16 cellular contexts compared by ENCODE assay signal in genomic region chr16:26665166-26665939, GRCh38.
DNase-seq lines count a peak whose midpoint lies in the region; ATAC-seq and TF ChIP-seq lines count a peak whose summit lies in the region.
"Had no signal": no experiment of that assay in that cellular context is flagged by ENCODE, and none has a peak within 500 bp of the region (broad histone marks: within the 10 kb centered on the region; RNA-seq: fewer than 3 reads in every experiment).

No MANE protein-coding gene starts in this region.

- peaks cover 5% of the 10 kb centered on the region for H3K9me3 Mint-ChIP-seq in osteocyte (ENCODE audit: unreplicated experiment)
- H3K9me3 Mint-ChIP-seq: CD8-positive, alpha-beta T cell; H9 had no signal

- H3K27me3 Mint-ChIP-seq in osteocyte (ENCODE audit: unreplicated experiment), result no peaks in the 10 kb centered on the region

- TF ChIP-seq CTCF in osteocyte (IDR thresholded peaks at IDR 0.05), result no peak
- TF ChIP-seq CTCF in heart right ventricle (IDR thresholded peaks at IDR 0.05), result no peak

- whole genome bisulfite sequencing in heart right ventricle, 2 donors, result 68 to 72% methylated on average over 13 of the region's 13 CpGs

- no peaks in the 10 kb centered on the region for H3K4me1 Mint-ChIP-seq in osteocyte (ENCODE audit: unreplicated experiment)

- intact Hi-C loops in heart right ventricle (cut with DNase I), result no loop called here

- H3K36me3 ChIP-seq in heart right ventricle, result no peaks in the 10 kb centered on the region
- H3K36me3 ChIP-seq: left lung, right atrium auricular region had no signal

- no peaks in the 10 kb centered on the region for H3K9me3 ChIP-seq in heart right ventricle
- H3K9me3 ChIP-seq: left lung, right atrium auricular region, testis had no signal

- no peak overlapping the region for H3K27ac ChIP-seq in heart right ventricle
- H3K27ac ChIP-seq: hepatocyte, left lung, right atrium auricular region, testis had no signal

- no peaks in the 10 kb centered on the region for H3K4me1 ChIP-seq in heart right ventricle
- H3K4me1 ChIP-seq: left lung, right atrium auricular region, testis had no signal

- H3K4me3 Mint-ChIP-seq in osteocyte (ENCODE audit: unreplicated experiment), result no peak overlapping the region
- H3K4me3 Mint-ChIP-seq: CD8-positive, alpha-beta T cell; H9; naive thymus-derived CD4-positive, alpha-beta T cell had no signal

- DNase-seq in DMS53 (lab: John Stamatoyannopoulos, UW), result peak; percentile 8
- DNase-seq in DMS53 treated with DMSO at 0.1 percent for 48 hours (lab: John Stamatoyannopoulos, UW; ENCODE audit: unreplicated experiment), result no peak
- DNase-seq in NCI-H187 treated with DMSO at 0.1 percent for 48 hours (lab: John Stamatoyannopoulos, UW), result peak; percentile 67
- peak; percentile 52 for DNase-seq in SK-N-DZ (ENCODE audit: low spot score)
- DNase-seq in osteocyte (ENCODE audit: extremely low spot score, unreplicated experiment), result peak; percentile 34
- DNase-seq in KG1 (lab: John Stamatoyannopoulos, UW), result no peak
- DNase-seq in stimulated activated naive CD4-positive, alpha-beta T cell (lab: John Stamatoyannopoulos, UW), result no peak
- DNase-seq in heart right ventricle, result no peak
- DNase-seq: 8988T; CD8-positive, alpha-beta T cell; H9; left lung; naive thymus-derived CD4-positive, alpha-beta T cell; testis had no signal

- H3K27me3 ChIP-seq in heart right ventricle, result peaks cover 0 to 19% (median 0%) of the 10 kb centered on the region in 7 donors
- H3K27me3 ChIP-seq: hepatocyte, left lung, right atrium auricular region, testis had no signal

- no peak overlapping the region for H3K27ac Mint-ChIP-seq in osteocyte (ENCODE audit: unreplicated experiment)
- H3K27ac Mint-ChIP-seq: CD8-positive, alpha-beta T cell; H9; naive thymus-derived CD4-positive, alpha-beta T cell had no signal

- no peak overlapping the region for H3K4me3 ChIP-seq in heart right ventricle
- H3K4me3 ChIP-seq: hepatocyte, left lung, right atrium auricular region, testis had no signal

- no peaks in the 10 kb centered on the region for H3K36me3 Mint-ChIP-seq in osteocyte (ENCODE audit: unreplicated experiment)
- H3K36me3 Mint-ChIP-seq: CD8-positive, alpha-beta T cell; naive thymus-derived CD4-positive, alpha-beta T cell had no signal

- no peak for ATAC-seq in heart right ventricle
- ATAC-seq: CD8-positive, alpha-beta T cell; left lung; naive thymus-derived CD4-positive, alpha-beta T cell had no signal

Comparison
In these comparisons a context has a peak if more than half of its experiments do, and no peak if none do; other contexts are left out.
1. DNase-seq: peak in DMS53 (single experiment), NCI-H187 treated with DMSO at 0.1 percent for 48 hours (single experiment), SK-N-DZ (single experiment) and osteocyte (single experiment); none in DMS53 treated with DMSO at 0.1 percent for 48 hours (single experiment), KG1 (single experiment), stimulated activated naive CD4-positive, alpha-beta T cell (0 of 6) and heart right ventricle (0 of 2).